1 cellular context compared by ENCODE assay signal in the genomic region with DNA sequence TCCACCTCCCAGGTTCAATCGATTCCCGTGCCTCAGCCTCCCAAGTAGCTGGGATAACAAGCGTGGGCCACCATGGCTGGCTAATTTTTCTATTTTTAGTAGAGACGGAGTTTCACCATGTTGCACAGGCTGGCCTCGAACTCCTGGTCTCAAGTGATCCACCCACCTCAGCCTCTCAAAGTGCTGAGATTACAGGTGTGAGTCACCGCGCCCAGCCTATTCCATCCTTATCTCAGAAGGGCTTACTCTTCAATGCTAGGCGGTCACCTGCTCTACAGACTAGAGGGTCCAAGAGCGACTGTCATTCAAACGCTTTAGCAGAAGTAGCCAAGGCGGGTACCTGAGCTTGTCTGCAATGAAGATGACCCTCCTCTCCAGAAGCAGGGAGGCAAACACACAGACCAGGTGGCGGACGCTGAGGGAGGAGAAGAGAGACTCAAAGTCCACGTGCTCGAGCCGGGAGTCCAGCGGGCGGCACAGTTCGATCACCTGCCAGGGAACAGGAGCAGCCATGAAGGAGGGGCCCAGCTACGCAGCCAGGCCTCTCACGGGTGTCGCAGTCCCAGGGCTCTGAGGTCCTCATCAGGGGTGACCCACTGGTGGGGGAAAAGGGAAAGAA.
A peak's percentile ranks its signal among the peaks of the same experiment; 100 is the strongest.
TF ChIP-seq lines count a peak whose summit lies in the region.

No MANE protein-coding gene starts in this region.

TF ChIP-seq in HepG2, 621 proteins besides CTCF, POLR2A, EP300 and RAD21 (continued from another document and continues in another):
- TF ChIP-seq, protein P1, sequence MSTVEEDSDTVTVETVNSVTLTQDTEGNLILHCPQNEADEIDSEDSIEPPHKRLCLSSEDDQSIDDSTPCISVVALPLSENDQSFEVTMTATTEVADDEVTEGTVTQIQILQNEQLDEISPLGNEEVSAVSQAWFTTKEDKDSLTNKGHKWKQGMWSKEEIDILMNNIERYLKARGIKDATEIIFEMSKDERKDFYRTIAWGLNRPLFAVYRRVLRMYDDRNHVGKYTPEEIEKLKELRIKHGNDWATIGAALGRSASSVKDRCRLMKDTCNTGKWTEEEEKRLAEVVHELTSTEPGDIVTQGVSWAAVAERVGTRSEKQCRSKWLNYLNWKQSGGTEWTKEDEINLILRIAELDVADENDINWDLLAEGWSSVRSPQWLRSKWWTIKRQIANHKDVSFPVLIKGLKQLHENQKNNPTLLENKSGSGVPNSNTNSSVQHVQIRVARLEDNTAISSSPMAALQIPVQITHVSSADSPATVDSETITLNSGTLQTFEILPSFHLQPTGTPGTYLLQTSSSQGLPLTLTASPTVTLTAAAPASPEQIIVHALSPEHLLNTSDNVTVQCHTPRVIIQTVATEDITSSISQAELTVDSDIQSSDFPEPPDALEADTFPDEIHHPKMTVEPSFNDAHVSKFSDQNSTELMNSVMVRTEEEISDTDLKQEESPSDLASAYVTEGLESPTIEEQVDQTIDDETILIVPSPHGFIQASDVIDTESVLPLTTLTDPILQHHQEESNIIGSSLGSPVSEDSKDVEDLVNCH (CRISPR knock-in tag; IDR thresholded peaks at IDR 0.05) = no peak
- TF ChIP-seq ZNF446 (CRISPR knock-in tag; IDR thresholded peaks at IDR 0.05) = no peak
- peak; percentile 52; the same call in 1 of the 2 replicates for TF ChIP-seq ZNF512B (CRISPR knock-in tag; IDR thresholded peaks at IDR 0.05; ENCODE audit: borderline replicate concordance)
- TF ChIP-seq DNMT3B (CRISPR knock-in tag; conservative IDR thresholded peaks at IDR 0.05) = no peak
- TF ChIP-seq, protein P2, sequence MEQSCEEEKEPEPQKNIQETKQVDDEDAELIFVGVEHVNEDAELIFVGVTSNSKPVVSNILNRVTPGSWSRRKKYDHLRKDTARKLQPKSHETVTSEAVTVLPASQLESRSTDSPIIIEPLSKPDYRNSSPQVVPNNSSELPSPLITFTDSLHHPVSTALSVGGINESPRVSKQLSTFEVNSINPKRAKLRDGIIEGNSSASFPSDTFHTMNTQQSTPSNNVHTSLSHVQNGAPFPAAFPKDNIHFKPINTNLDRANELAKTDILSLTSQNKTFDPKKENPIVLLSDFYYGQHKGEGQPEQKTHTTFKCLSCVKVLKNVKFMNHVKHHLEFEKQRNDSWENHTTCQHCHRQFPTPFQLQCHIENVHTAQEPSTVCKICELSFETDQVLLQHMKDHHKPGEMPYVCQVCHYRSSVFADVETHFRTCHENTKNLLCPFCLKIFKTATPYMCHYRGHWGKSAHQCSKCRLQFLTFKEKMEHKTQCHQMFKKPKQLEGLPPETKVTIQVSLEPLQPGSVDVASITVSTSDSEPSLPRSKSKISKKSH (CRISPR knock-in tag; IDR thresholded peaks at IDR 0.05; ENCODE audit: borderline replicate concordance) = no peak
- TF ChIP-seq ATM (IDR thresholded peaks at IDR 0.05; ENCODE audit: borderline replicate concordance) = no peak
- TF ChIP-seq SALL2 (CRISPR knock-in tag; IDR thresholded peaks at IDR 0.05) = no peak
- no peak for TF ChIP-seq TOE1 (CRISPR knock-in tag; IDR thresholded peaks at IDR 0.05)
- TF ChIP-seq, protein P3, sequence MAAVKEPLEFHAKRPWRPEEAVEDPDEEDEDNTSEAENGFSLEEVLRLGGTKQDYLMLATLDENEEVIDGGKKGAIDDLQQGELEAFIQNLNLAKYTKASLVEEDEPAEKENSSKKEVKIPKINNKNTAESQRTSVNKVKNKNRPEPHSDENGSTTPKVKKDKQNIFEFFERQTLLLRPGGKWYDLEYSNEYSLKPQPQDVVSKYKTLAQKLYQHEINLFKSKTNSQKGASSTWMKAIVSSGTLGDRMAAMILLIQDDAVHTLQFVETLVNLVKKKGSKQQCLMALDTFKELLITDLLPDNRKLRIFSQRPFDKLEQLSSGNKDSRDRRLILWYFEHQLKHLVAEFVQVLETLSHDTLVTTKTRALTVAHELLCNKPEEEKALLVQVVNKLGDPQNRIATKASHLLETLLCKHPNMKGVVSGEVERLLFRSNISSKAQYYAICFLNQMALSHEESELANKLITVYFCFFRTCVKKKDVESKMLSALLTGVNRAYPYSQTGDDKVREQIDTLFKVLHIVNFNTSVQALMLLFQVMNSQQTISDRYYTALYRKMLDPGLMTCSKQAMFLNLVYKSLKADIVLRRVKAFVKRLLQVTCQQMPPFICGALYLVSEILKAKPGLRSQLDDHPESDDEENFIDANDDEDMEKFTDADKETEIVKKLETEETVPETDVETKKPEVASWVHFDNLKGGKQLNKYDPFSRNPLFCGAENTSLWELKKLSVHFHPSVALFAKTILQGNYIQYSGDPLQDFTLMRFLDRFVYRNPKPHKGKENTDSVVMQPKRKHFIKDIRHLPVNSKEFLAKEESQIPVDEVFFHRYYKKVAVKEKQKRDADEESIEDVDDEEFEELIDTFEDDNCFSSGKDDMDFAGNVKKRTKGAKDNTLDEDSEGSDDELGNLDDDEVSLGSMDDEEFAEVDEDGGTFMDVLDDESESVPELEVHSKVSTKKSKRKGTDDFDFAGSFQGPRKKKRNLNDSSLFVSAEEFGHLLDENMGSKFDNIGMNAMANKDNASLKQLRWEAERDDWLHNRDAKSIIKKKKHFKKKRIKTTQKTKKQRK (IDR thresholded peaks at IDR 0.05; ENCODE audit: low read length) = no peak
- TF ChIP-seq, protein P4, sequence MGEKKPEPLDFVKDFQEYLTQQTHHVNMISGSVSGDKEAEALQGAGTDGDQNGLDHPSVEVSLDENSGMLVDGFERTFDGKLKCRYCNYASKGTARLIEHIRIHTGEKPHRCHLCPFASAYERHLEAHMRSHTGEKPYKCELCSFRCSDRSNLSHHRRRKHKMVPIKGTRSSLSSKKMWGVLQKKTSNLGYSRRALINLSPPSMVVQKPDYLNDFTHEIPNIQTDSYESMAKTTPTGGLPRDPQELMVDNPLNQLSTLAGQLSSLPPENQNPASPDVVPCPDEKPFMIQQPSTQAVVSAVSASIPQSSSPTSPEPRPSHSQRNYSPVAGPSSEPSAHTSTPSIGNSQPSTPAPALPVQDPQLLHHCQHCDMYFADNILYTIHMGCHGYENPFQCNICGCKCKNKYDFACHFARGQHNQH (CRISPR knock-in tag; IDR thresholded peaks at IDR 0.05) = no peak
- TF ChIP-seq, protein P5, sequence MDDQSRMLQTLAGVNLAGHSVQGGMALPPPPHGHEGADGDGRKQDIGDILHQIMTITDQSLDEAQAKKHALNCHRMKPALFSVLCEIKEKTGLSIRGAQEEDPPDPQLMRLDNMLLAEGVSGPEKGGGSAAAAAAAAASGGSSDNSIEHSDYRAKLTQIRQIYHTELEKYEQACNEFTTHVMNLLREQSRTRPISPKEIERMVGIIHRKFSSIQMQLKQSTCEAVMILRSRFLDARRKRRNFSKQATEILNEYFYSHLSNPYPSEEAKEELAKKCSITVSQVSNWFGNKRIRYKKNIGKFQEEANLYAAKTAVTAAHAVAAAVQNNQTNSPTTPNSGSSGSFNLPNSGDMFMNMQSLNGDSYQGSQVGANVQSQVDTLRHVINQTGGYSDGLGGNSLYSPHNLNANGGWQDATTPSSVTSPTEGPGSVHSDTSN (CRISPR knock-in tag; IDR thresholded peaks at IDR 0.05; ENCODE audit: borderline replicate concordance) = no peak
- TF ChIP-seq ZNF225 (CRISPR knock-in tag; IDR thresholded peaks at IDR 0.05) = no peak
- TF ChIP-seq, protein P6, sequence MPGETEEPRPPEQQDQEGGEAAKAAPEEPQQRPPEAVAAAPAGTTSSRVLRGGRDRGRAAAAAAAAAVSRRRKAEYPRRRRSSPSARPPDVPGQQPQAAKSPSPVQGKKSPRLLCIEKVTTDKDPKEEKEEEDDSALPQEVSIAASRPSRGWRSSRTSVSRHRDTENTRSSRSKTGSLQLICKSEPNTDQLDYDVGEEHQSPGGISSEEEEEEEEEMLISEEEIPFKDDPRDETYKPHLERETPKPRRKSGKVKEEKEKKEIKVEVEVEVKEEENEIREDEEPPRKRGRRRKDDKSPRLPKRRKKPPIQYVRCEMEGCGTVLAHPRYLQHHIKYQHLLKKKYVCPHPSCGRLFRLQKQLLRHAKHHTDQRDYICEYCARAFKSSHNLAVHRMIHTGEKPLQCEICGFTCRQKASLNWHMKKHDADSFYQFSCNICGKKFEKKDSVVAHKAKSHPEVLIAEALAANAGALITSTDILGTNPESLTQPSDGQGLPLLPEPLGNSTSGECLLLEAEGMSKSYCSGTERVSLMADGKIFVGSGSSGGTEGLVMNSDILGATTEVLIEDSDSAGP (CRISPR knock-in tag; IDR thresholded peaks at IDR 0.05; ENCODE audit: borderline replicate concordance) = peak; percentile 27; the same call in 1 of the 2 replicates
- TF ChIP-seq ZNF121 (CRISPR knock-in tag; IDR thresholded peaks at IDR 0.05) = no peak
- TF ChIP-seq HDAC1 (CRISPR knock-in tag; IDR thresholded peaks at IDR 0.05) = peak; percentile 61; the same call in 1 of the 2 replicates
- no peak for TF ChIP-seq CC2D1A (CRISPR knock-in tag; IDR thresholded peaks at IDR 0.05)
- TF ChIP-seq FOXC1 (CRISPR knock-in tag; IDR thresholded peaks at IDR 0.05; ENCODE audit: borderline replicate concordance) = no peak
- TF ChIP-seq, protein P7, sequence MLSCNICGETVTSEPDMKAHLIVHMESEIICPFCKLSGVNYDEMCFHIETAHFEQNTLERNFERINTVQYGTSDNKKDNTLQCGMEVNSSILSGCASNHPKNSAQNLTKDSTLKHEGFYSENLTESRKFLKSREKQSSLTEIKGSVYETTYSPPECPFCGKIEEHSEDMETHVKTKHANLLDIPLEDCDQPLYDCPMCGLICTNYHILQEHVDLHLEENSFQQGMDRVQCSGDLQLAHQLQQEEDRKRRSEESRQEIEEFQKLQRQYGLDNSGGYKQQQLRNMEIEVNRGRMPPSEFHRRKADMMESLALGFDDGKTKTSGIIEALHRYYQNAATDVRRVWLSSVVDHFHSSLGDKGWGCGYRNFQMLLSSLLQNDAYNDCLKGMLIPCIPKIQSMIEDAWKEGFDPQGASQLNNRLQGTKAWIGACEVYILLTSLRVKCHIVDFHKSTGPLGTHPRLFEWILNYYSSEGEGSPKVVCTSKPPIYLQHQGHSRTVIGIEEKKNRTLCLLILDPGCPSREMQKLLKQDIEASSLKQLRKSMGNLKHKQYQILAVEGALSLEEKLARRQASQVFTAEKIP (CRISPR knock-in tag; IDR thresholded peaks at IDR 0.05; ENCODE audit: borderline replicate concordance) = no peak
- TF ChIP-seq DR1 (CRISPR knock-in tag; IDR thresholded peaks at IDR 0.05) = no peak
- TF ChIP-seq MED1 (CRISPR knock-in tag; IDR thresholded peaks at IDR 0.05) = 0 out of 2 replicates have a peak, but pooled peaks have one; percentile 26
- TF ChIP-seq RBFOX2 (IDR thresholded peaks at IDR 0.05; ENCODE audit: low read depth, low read length) = no peak
- TF ChIP-seq SETDB1 (CRISPR knock-in tag; IDR thresholded peaks at IDR 0.05; ENCODE audit: borderline replicate concordance) = no peak
- TF ChIP-seq, protein P8, sequence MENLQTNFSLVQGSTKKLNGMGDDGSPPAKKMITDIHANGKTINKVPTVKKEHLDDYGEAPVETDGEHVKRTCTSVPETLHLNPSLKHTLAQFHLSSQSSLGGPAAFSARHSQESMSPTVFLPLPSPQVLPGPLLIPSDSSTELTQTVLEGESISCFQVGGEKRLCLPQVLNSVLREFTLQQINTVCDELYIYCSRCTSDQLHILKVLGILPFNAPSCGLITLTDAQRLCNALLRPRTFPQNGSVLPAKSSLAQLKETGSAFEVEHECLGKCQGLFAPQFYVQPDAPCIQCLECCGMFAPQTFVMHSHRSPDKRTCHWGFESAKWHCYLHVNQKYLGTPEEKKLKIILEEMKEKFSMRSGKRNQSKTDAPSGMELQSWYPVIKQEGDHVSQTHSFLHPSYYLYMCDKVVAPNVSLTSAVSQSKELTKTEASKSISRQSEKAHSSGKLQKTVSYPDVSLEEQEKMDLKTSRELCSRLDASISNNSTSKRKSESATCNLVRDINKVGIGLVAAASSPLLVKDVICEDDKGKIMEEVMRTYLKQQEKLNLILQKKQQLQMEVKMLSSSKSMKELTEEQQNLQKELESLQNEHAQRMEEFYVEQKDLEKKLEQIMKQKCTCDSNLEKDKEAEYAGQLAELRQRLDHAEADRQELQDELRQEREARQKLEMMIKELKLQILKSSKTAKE (CRISPR knock-in tag; IDR thresholded peaks at IDR 0.05; ENCODE audit: borderline replicate concordance) = no peak
- TF ChIP-seq ZNF335 (CRISPR knock-in tag; IDR thresholded peaks at IDR 0.05) = no peak
- TF ChIP-seq IKZF4 (CRISPR knock-in tag; IDR thresholded peaks at IDR 0.05; ENCODE audit: borderline replicate concordance, low read depth, not compliant biosample characterization) = no peak
- TF ChIP-seq ZNF816 (CRISPR knock-in tag; IDR thresholded peaks at IDR 0.05; ENCODE audit: borderline replicate concordance) = no peak
- no peak for TF ChIP-seq ATF3 (CRISPR knock-in tag; IDR thresholded peaks at IDR 0.05)
- TF ChIP-seq ZNF7 (CRISPR knock-in tag; IDR thresholded peaks at IDR 0.05) = no peak
- TF ChIP-seq ZNF460 (CRISPR knock-in tag; IDR thresholded peaks at IDR 0.05; ENCODE audit: borderline replicate concordance) = no peak; the same call in 1 of the 2 replicates
- peak; percentile 67; the same call in 1 of the 2 replicates for TF ChIP-seq GATAD2A (CRISPR knock-in tag; IDR thresholded peaks at IDR 0.05)
- TF ChIP-seq, protein P9, sequence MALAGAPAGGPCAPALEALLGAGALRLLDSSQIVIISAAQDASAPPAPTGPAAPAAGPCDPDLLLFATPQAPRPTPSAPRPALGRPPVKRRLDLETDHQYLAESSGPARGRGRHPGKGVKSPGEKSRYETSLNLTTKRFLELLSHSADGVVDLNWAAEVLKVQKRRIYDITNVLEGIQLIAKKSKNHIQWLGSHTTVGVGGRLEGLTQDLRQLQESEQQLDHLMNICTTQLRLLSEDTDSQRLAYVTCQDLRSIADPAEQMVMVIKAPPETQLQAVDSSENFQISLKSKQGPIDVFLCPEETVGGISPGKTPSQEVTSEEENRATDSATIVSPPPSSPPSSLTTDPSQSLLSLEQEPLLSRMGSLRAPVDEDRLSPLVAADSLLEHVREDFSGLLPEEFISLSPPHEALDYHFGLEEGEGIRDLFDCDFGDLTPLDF (CRISPR knock-in tag; IDR thresholded peaks at IDR 0.05) = no peak
